In the genomic region with DNA sequence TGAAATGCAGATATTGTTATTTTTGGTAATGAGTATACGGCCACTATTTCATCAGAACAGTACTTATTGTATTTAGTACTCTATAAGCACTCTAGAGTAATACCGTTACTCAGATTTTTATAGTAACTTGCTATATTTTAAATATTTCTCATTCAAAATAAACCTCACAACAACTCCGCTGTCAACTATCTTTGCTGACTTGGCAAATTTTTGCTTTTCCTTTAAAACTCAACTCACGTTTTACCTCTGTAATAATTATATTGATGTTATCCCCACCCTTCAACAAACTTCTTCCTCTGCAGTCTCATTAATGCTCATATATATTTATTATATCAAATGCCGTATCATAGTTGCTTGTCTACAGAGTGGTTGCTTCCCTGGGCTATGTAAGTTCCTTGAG, we compare ENCODE assay signal across 32 cellular contexts. TPM values are rescaled to one million over a fixed set of nuclear protein-coding genes. Genes with fewer than 3 reads are reported as not detected.
"Had no signal": no experiment of that assay in that cellular context is flagged by ENCODE, and none has a peak within 500 bp of the region (broad histone marks: within the 10 kb centered on the region; RNA-seq: fewer than 3 reads in every experiment).

No MANE protein-coding gene starts in this region.

- ATAC-seq: activated CD8-positive, alpha-beta T cell treated with anti-CD3 and anti-CD28 coated beads for 36 hours; activated T-cell treated with anti-CD3 and anti-CD28 coated beads, Interleukin-2, amount 50 U/mL, for 72 hours; activated T-helper 17 cell treated with anti-CD3 and anti-CD28 coated beads, Interleukin-2, amount 50 U/mL, for 72 hours had no signal

- H3K36me3 ChIP-seq: brain microvascular endothelial cell, WERI-Rb-1 had no signal

- H3K27ac ChIP-seq: brain microvascular endothelial cell, WERI-Rb-1 had no signal

- DNase-seq: activated CD4-positive, alpha-beta T cell treated with anti-CD3 and anti-CD28 coated beads, Interleukin-2, amount 10 ng/mL, durations not matched to agents 24 days and 14 days; activated CD4-positive, alpha-beta T cell treated with anti-CD3 and anti-CD28 coated beads, Interleukin-2, amount 50 U/mL, for 4 hours; activated CD8-positive, alpha-beta T cell treated with anti-CD3 and anti-CD28 coated beads for 36 hours; activated effector memory CD4-positive, alpha-beta T cell treated with anti-CD3 and anti-CD28 coated beads, Interleukin-2, amount 50 U/mL, for 16 hours; activated naive CD4-positive, alpha-beta T cell; activated naive CD4-positive, alpha-beta T cell treated with anti-CD3 and anti-CD28 coated beads, Interleukin-2, amount 50 U/mL, for 16 hours; activated naive CD8-positive, alpha-beta T cell treated with anti-CD3 and anti-CD28 coated beads for 36 hours; activated T-cell treated with anti-CD3 and anti-CD28 coated beads, Interleukin-2, amount 50 U/mL, for 1 hour; activated T-cell treated with anti-CD3 and anti-CD28 coated beads, Interleukin-2, amount 50 U/mL, for 72 hours; amniotic stem cell; aorta; brain microvascular endothelial cell; central memory CD4-positive, alpha-beta T cell; NCI-H1105; NCI-H1436; NCI-H1694 treated with DMSO at 0.1 percent for 48 hours; NCI-H2029; NCI-H2107; NCI-H2171; NCI-H446 treated with DMSO at 0.1 percent for 48 hours; NCI-H524; NCI-H69; NK-92 treated with Interleukin-12 subunit alpha and Interleukin-12 subunit beta, amount 100 ng/mL, for 24 hours; Right ventricle myocardium superior; T1000; WERI-Rb-1 had no signal

- H3K27me3 ChIP-seq: brain microvascular endothelial cell had no signal

RNA-seq across cellular contexts. Expression of a gene that starts 9.0 kb away (rescaled TPM):
- total RNA-seq: activated CD4-positive, alpha-beta T cell treated with anti-CD3 and anti-CD28 coated beads, Interleukin-2, amount 10 ng/mL, durations not matched to agents 24 days and 14 days; activated CD8-positive, alpha-beta memory T cell treated with anti-CD3 and anti-CD28 coated beads for 36 hours; activated CD8-positive, alpha-beta T cell treated with anti-CD3 and anti-CD28 coated beads for 36 hours; activated naive CD8-positive, alpha-beta T cell treated with anti-CD3 and anti-CD28 coated beads for 36 hours; activated T-helper 17 cell treated with anti-CD3 and anti-CD28 coated beads, Interleukin-2, amount 50 U/mL, for 72 hours; LHCN-M2; T-helper 1 cell treated with Interleukin-12 subunit alpha and Interleukin-12 subunit beta and Interleukin-4 antibody, amounts not matched to agents 30 ng/mL and 1 ng/mL, for 36 hours; T-helper 2 cell treated with Interferon-gamma antibody and Interleukin-4, amounts not matched to agents 100 ng/mL and 5 ng/mL, for 36 hours had no signal

RNA-seq across cellular contexts. Expression of a gene that starts 28.8 kb away (rescaled TPM):
- total RNA-seq: activated CD4-positive, alpha-beta T cell treated with anti-CD3 and anti-CD28 coated beads, Interleukin-2, amount 10 ng/mL, durations not matched to agents 24 days and 14 days; activated CD8-positive, alpha-beta memory T cell treated with anti-CD3 and anti-CD28 coated beads for 36 hours; activated CD8-positive, alpha-beta T cell treated with anti-CD3 and anti-CD28 coated beads for 36 hours; activated naive CD8-positive, alpha-beta T cell treated with anti-CD3 and anti-CD28 coated beads for 36 hours; activated T-cell treated with anti-CD3 and anti-CD28 coated beads, Interleukin-2, amount 50 U/mL, for 72 hours; activated T-helper 17 cell treated with anti-CD3 and anti-CD28 coated beads, Interleukin-2, amount 50 U/mL, for 72 hours; cerebellum; T-helper 1 cell treated with Interleukin-12 subunit alpha and Interleukin-12 subunit beta and Interleukin-4 antibody, amounts not matched to agents 30 ng/mL and 1 ng/mL, for 36 hours; T-helper 2 cell treated with Interferon-gamma antibody and Interleukin-4, amounts not matched to agents 100 ng/mL and 5 ng/mL, for 36 hours had no signal
- polyA plus RNA-seq: aorta had no signal
